Comparison of ENCODE assay signal across 17 cellular contexts in the genomic region with DNA sequence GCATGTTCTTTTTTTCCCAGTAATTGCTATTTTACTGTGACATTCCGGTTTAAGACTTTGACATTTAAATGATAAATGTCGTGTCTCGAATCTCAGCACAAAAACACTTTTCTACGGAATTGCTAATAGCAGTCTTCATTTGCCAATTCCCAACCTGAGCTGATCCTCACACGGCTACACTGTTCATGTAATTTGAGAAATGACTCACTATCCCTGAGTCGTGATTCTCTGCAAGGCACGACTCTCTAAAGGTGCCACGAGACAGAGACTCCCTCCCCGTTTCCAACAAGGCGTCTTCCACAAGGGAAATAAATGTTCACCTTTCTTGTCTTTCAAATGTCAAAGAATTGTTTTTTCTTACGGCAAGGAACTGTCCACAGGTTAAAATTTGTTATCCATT.
DNase-seq lines count a peak whose midpoint lies in the region.
"Had no signal": no experiment of that assay in that cellular context is flagged by ENCODE, and none has a peak within 500 bp of the region (broad histone marks: within the 10 kb centered on the region; RNA-seq: fewer than 3 reads in every experiment).

No MANE protein-coding gene starts in this region.

- intact Hi-C loops in head of caudate nucleus (cut with DNase I), result no loop called here

- peak; percentile 43 for DNase-seq in NCI-H2227 treated with DMSO at 0.1 percent for 48 hours (lab: John Stamatoyannopoulos, UW)
- peak in 27 of 42 donors; percentile 6 to 73 (median 40) for DNase-seq in head of caudate nucleus
- DNase-seq in putamen (ENCODE audit: low spot score), result peak; percentile 78
- no peak for DNase-seq in DMS153 (lab: John Stamatoyannopoulos, UW)
- DNase-seq in COLO829 (ENCODE audit: low spot score), result no peak
- DNase-seq in NCI-H2171 treated with DMSO at 0.1 percent for 48 hours (lab: John Stamatoyannopoulos, UW), result no peak
- DNase-seq: 8988T; ACHN; AML-193; BE2C; Calu3; CD4-positive, alpha-beta T cell; CD8-positive, alpha-beta memory T cell; COR-L47; DND-41; GOT3; HFFc6 had no signal

Comparison
In these comparisons a context has a peak if more than half of its experiments do, and no peak if none do; other contexts are left out.
1. DNase-seq: peak in NCI-H2227 treated with DMSO at 0.1 percent for 48 hours (single experiment), head of caudate nucleus (27 of 42) and putamen (single experiment); none in DMS153 (single experiment), COLO829 (single experiment) and NCI-H2171 treated with DMSO at 0.1 percent for 48 hours (single experiment).